1 cellular context compared by ENCODE assay signal in the genomic region with DNA sequence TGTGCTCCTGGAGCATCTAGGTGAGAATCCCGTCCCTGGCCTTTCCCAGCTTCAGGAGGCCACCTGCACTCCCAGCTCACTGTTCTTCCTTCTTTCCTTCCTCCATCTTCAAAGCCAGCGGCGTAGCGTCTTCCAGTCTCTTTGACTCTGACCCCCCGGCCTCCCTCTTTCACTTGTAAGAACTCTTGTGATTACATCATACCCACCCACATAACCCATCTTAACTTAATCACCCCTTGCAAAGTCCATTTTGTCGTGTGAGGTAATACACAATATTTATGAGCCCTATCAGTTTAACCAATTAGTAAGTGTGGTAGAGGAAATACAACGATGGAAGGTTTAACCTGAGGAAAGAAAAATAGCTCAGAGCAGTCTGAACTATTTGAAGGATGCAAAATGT.
TF ChIP-seq lines count a peak whose summit lies in the region.

No MANE protein-coding gene starts in this region.

TF ChIP-seq in HEK293, 187 proteins besides CTCF, POLR2A, EP300 and RAD21 (continued from another document and continues in another):
- TF ChIP-seq ZNF175 (tag by site-specific recombination; IDR thresholded peaks at IDR 0.05) (no peak), BCL11B (tag by site-specific recombination; IDR thresholded peaks at IDR 0.05; ENCODE audit: low read depth) (no peak), KLF1 (tag by site-specific recombination; IDR thresholded peaks at IDR 0.05) (no peak), SCRT1 (tag by site-specific recombination; IDR thresholded peaks at IDR 0.05; ENCODE audit: borderline replicate concordance) (no peak), ZNF561 (tag by site-specific recombination; IDR thresholded peaks at IDR 0.05; ENCODE audit: borderline replicate concordance) (no peak), FEZF1 (tag by site-specific recombination; IDR thresholded peaks at IDR 0.05) (no peak), ZNF266 (tag by site-specific recombination; IDR thresholded peaks at IDR 0.05; ENCODE audit: low read depth) (no peak), OSR2 (tag by site-specific recombination; IDR thresholded peaks at IDR 0.05) (no peak), ZBTB7A (tag by site-specific recombination; IDR thresholded peaks at IDR 0.05; ENCODE audit: low read depth) (no peak), RBAK (tag by site-specific recombination; IDR thresholded peaks at IDR 0.05) (no peak), ZNF629 (tag by site-specific recombination; IDR thresholded peaks at IDR 0.05) (peak; percentile 49; the same call in 1 of the 2 replicates), KLF9 (tag by site-specific recombination; IDR thresholded peaks at IDR 0.05; ENCODE audit: low read depth) (no peak), ZFP41 (tag by site-specific recombination; IDR thresholded peaks at IDR 0.05; ENCODE audit: borderline replicate concordance) (no peak), ZBTB17 (tag by site-specific recombination; IDR thresholded peaks at IDR 0.05) (peak; percentile 41; the same call in 1 of the 2 replicates), ZNF24 (tag by site-specific recombination; IDR thresholded peaks at IDR 0.05) (no peak), ZNF223 (tag by site-specific recombination; IDR thresholded peaks at IDR 0.05) (no peak), ZNF558 (tag by site-specific recombination; IDR thresholded peaks at IDR 0.05) (peak; percentile 12; the same call in 1 of the 2 replicates), ZNF214 (tag by site-specific recombination; IDR thresholded peaks at IDR 0.05; ENCODE audit: borderline replicate concordance) (no peak), ZNF777 (tag by site-specific recombination; IDR thresholded peaks at IDR 0.05; ENCODE audit: borderline replicate concordance) (no peak), SCRT2 (tag by site-specific recombination; IDR thresholded peaks at IDR 0.05) (peak; percentile 38; the same call in 1 of the 2 replicates), ZNF157 (tag by site-specific recombination; IDR thresholded peaks at IDR 0.05) (no peak), ZNF341 (tag by site-specific recombination; IDR thresholded peaks at IDR 0.05; ENCODE audit: low read depth) (no peak), ZNF837 (tag by site-specific recombination; IDR thresholded peaks at IDR 0.05) (no peak), YY1 (tag by site-specific recombination; IDR thresholded peaks at IDR 0.05) (no peak), ZNF132 (tag by site-specific recombination; IDR thresholded peaks at IDR 0.05; ENCODE audit: borderline replicate concordance) (no peak)
- TF ChIP-seq, protein P1, sequence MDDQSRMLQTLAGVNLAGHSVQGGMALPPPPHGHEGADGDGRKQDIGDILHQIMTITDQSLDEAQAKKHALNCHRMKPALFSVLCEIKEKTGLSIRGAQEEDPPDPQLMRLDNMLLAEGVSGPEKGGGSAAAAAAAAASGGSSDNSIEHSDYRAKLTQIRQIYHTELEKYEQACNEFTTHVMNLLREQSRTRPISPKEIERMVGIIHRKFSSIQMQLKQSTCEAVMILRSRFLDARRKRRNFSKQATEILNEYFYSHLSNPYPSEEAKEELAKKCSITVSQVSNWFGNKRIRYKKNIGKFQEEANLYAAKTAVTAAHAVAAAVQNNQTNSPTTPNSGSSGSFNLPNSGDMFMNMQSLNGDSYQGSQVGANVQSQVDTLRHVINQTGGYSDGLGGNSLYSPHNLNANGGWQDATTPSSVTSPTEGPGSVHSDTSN (CRISPR knock-in tag; IDR thresholded peaks at IDR 0.05), result no peak
- TF ChIP-seq, protein P2, sequence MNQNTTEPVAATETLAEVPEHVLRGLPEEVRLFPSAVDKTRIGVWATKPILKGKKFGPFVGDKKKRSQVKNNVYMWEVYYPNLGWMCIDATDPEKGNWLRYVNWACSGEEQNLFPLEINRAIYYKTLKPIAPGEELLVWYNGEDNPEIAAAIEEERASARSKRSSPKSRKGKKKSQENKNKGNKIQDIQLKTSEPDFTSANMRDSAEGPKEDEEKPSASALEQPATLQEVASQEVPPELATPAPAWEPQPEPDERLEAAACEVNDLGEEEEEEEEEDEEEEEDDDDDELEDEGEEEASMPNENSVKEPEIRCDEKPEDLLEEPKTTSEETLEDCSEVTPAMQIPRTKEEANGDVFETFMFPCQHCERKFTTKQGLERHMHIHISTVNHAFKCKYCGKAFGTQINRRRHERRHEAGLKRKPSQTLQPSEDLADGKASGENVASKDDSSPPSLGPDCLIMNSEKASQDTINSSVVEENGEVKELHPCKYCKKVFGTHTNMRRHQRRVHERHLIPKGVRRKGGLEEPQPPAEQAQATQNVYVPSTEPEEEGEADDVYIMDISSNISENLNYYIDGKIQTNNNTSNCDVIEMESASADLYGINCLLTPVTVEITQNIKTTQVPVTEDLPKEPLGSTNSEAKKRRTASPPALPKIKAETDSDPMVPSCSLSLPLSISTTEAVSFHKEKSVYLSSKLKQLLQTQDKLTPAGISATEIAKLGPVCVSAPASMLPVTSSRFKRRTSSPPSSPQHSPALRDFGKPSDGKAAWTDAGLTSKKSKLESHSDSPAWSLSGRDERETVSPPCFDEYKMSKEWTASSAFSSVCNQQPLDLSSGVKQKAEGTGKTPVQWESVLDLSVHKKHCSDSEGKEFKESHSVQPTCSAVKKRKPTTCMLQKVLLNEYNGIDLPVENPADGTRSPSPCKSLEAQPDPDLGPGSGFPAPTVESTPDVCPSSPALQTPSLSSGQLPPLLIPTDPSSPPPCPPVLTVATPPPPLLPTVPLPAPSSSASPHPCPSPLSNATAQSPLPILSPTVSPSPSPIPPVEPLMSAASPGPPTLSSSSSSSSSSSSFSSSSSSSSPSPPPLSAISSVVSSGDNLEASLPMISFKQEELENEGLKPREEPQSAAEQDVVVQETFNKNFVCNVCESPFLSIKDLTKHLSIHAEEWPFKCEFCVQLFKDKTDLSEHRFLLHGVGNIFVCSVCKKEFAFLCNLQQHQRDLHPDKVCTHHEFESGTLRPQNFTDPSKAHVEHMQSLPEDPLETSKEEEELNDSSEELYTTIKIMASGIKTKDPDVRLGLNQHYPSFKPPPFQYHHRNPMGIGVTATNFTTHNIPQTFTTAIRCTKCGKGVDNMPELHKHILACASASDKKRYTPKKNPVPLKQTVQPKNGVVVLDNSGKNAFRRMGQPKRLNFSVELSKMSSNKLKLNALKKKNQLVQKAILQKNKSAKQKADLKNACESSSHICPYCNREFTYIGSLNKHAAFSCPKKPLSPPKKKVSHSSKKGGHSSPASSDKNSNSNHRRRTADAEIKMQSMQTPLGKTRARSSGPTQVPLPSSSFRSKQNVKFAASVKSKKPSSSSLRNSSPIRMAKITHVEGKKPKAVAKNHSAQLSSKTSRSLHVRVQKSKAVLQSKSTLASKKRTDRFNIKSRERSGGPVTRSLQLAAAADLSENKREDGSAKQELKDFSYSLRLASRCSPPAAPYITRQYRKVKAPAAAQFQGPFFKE (tag by site-specific recombination; IDR thresholded peaks at IDR 0.05; ENCODE audit: borderline replicate concordance), result no peak
- TF ChIP-seq, protein P3, sequence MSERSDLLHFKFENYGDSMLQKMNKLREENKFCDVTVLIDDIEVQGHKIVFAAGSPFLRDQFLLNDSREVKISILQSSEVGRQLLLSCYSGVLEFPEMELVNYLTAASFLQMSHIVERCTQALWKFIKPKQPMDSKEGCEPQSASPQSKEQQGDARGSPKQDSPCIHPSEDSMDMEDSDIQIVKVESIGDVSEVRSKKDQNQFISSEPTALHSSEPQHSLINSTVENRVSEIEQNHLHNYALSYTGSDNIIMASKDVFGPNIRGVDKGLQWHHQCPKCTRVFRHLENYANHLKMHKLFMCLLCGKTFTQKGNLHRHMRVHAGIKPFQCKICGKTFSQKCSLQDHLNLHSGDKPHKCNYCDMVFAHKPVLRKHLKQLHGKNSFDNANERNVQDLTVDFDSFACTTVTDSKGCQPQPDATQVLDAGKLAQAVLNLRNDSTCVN (tag by site-specific recombination; optimal IDR thresholded peaks at IDR 0.05), result no peak
- TF ChIP-seq, protein P4, sequence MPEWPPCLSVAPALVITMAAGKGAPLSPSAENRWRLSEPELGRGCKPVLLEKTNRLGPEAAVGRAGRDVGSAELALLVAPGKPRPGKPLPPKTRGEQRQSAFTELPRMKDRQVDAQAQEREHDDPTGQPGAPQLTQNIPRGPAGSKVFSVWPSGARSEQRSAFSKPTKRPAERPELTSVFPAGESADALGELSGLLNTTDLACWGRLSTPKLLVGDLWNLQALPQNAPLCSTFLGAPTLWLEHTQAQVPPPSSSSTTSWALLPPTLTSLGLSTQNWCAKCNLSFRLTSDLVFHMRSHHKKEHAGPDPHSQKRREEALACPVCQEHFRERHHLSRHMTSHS (tag by site-specific recombination; IDR thresholded peaks at IDR 0.05), result no peak
- TF ChIP-seq, protein P5, sequence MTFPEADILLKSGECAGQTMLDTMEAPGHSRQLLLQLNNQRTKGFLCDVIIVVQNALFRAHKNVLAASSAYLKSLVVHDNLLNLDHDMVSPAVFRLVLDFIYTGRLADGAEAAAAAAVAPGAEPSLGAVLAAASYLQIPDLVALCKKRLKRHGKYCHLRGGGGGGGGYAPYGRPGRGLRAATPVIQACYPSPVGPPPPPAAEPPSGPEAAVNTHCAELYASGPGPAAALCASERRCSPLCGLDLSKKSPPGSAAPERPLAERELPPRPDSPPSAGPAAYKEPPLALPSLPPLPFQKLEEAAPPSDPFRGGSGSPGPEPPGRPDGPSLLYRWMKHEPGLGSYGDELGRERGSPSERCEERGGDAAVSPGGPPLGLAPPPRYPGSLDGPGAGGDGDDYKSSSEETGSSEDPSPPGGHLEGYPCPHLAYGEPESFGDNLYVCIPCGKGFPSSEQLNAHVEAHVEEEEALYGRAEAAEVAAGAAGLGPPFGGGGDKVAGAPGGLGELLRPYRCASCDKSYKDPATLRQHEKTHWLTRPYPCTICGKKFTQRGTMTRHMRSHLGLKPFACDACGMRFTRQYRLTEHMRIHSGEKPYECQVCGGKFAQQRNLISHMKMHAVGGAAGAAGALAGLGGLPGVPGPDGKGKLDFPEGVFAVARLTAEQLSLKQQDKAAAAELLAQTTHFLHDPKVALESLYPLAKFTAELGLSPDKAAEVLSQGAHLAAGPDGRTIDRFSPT (tag by site-specific recombination; IDR thresholded peaks at IDR 0.05), result no peak
- TF ChIP-seq, protein P6, sequence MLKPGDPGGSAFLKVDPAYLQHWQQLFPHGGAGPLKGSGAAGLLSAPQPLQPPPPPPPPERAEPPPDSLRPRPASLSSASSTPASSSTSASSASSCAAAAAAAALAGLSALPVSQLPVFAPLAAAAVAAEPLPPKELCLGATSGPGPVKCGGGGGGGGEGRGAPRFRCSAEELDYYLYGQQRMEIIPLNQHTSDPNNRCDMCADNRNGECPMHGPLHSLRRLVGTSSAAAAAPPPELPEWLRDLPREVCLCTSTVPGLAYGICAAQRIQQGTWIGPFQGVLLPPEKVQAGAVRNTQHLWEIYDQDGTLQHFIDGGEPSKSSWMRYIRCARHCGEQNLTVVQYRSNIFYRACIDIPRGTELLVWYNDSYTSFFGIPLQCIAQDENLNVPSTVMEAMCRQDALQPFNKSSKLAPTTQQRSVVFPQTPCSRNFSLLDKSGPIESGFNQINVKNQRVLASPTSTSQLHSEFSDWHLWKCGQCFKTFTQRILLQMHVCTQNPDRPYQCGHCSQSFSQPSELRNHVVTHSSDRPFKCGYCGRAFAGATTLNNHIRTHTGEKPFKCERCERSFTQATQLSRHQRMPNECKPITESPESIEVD (tag by site-specific recombination; IDR thresholded peaks at IDR 0.05), result peak; percentile 77
- TF ChIP-seq, protein P7, sequence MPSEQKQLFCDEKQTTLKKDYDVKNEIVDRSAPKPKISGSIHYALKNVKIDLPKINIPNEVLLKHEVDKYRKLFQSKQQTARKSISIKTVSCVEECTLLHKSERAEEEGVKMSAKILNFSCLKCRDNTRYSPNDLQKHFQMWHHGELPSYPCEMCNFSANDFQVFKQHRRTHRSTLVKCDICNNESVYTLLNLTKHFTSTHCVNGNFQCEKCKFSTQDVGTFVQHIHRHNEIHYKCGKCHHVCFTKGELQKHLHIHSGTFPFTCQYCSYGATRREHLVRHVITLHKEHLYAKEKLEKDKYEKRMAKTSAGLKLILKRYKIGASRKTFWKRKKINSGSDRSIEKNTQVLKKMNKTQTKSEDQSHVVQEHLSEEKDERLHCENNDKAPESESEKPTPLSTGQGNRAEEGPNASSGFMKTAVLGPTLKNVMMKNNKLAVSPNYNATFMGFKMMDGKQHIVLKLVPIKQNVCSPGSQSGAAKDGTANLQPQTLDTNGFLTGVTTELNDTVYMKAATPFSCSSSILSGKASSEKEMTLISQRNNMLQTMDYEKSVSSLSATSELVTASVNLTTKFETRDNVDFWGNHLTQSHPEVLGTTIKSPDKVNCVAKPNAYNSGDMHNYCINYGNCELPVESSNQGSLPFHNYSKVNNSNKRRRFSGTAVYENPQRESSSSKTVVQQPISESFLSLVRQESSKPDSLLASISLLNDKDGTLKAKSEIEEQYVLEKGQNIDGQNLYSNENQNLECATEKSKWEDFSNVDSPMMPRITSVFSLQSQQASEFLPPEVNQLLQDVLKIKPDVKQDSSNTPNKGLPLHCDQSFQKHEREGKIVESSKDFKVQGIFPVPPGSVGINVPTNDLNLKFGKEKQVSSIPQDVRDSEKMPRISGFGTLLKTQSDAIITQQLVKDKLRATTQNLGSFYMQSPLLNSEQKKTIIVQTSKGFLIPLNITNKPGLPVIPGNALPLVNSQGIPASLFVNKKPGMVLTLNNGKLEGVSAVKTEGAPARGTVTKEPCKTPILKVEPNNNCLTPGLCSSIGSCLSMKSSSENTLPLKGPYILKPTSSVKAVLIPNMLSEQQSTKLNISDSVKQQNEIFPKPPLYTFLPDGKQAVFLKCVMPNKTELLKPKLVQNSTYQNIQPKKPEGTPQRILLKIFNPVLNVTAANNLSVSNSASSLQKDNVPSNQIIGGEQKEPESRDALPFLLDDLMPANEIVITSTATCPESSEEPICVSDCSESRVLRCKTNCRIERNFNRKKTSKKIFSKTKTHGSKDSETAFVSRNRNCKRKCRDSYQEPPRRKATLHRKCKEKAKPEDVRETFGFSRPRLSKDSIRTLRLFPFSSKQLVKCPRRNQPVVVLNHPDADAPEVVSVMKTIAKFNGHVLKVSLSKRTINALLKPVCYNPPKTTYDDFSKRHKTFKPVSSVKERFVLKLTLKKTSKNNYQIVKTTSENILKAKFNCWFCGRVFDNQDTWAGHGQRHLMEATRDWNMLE (tag by site-specific recombination; conservative IDR thresholded peaks at IDR 0.05; ENCODE audit: low read depth), result peak; percentile 48; the same call in 1 of the 2 replicates
- TF ChIP-seq, protein P8, sequence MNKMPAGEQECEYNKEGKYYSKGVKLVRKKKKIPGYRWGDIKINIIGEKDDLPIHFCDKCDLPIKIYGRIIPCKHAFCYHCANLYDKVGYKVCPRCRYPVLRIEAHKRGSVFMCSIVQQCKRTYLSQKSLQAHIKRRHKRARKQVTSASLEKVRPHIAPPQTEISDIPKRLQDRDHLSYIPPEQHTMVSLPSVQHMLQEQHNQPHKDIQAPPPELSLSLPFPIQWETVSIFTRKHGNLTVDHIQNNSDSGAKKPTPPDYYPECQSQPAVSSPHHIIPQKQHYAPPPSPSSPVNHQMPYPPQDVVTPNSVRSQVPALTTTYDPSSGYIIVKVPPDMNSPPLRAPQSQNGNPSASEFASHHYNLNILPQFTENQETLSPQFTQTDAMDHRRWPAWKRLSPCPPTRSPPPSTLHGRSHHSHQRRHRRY (tag by site-specific recombination; IDR thresholded peaks at IDR 0.05), result no peak
